Comparison of ENCODE assay signal across 8 cellular contexts in the genomic region with DNA sequence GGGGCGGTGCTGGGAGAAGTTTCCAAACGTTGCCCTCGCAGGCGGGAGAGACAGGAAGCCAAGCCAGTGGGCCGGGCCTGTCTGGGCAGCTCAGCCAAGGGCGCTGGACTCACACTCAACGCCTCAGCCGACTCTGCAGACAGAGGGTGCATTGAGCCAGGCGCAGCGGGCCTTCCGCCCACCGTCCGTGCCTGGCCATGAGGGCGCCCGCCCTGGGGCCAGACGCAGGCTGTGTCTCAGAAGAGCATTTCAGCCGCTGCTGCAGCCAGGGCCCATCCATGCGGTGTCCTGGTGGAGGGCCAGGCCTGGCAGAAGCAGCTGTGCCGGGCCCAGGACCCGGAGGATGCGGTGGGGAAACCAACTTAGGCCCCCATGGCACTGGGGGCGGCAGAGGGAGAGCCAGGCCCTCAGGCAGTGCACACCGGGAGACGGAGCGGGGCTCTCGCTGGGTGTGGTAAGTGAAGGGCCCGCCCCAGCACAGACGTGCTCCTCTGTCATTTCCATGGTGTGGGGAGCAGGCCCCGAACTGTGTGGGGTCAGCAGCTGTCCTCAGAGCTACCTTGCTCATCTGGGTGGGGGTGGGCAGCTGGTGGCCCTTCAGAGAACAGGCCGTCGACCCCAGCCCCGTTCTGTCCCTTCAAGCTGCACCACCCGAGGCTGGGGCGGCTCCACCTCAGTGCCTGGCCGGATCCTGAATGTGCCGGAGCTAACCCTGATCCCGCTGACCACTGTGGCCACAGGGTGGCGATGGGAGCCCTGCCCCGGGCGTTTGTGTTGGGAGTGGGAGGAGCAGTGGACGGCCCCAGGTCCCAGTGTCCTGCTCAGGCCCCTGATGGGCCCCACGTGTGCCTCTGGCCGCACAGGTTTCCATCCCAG. TPM values are rescaled to one million over a fixed set of nuclear protein-coding genes. Genes with fewer than 3 reads are reported as not detected.
DNase-seq lines count a peak whose midpoint lies in the region; ATAC-seq and TF ChIP-seq lines count a peak whose summit lies in the region.

No MANE protein-coding gene starts in this region.

- no peak overlapping the region for H2BK5ac ChIP-seq in IMR-90 (ENCODE audit: low read depth, low read length, poor library complexity, severe bottlenecking)

- H3K36me3 ChIP-seq in IMR-90 (ENCODE audit: control insufficient read depth, insufficient read depth, low read length), result peaks cover 74% of the 10 kb centered on the region
- H3K36me3 ChIP-seq in thyroid gland, result no peaks in the 10 kb centered on the region

- H2AK5ac ChIP-seq in IMR-90 (ENCODE audit: low read depth, low read length), result peak overlapping the region; percentile 50; the same call in 1 of the 2 replicates

- peak overlapping the region; percentile 65 for H2AK9ac ChIP-seq in IMR-90 (replicated peaks; ENCODE audit: low read depth, low read length, poor library complexity)

- H3K4me1 ChIP-seq in IMR-90 (ENCODE audit: control insufficient read depth, insufficient read depth, low read length) (peaks cover 8% of the 10 kb centered on the region; the same call in 1 of the 2 replicates), thyroid gland (peaks cover 4 to 31% of the 10 kb centered on the region in 2 donors)

- peak; percentile 28; the same call in 1 of the 2 replicates for TF ChIP-seq RAD21 in IMR-90 (IDR thresholded peaks at IDR 0.05; ENCODE audit: low read length)

- ATAC-seq in IMR-90 (ENCODE audit: low read depth), result peak; percentile 44
- no peak for ATAC-seq in HG02610 (IDR thresholded peaks at IDR 0.05; ENCODE audit: unreplicated experiment)

- H3K23ac ChIP-seq in IMR-90 (ENCODE audit: low read depth, low read length), result no peak overlapping the region

- in situ Hi-C loops in IMR-90 (cut with MboI; ENCODE audit: low sequenced_read_pairs), result no loop called here

- no peak overlapping the region for H3K4ac ChIP-seq in IMR-90 (ENCODE audit: low read depth, low read length)

- H3K9ac ChIP-seq in IMR-90 (ENCODE audit: low read depth, low read length), result no peak overlapping the region

- no peak overlapping the region for H2AFZ ChIP-seq in IMR-90 (replicated peaks; ENCODE audit: low read length, poor library complexity)

- H3K4me3 ChIP-seq in IMR-90 (ENCODE audit: insufficient read depth, low read depth, low read length) (no peak overlapping the region), thyroid gland (replicated peaks in 1 of 3) (no peak overlapping the region)

- intact Hi-C loops in IMR-90 (cut with micrococcal nuclease) (no loop called here), thyroid gland (cut with DNase I) (no loop called here)

- dilution Hi-C loops in IMR-90 (cut with HindIII; ENCODE audit: low sequenced_read_pairs, unreplicated experiment), result no loop called here

- no peak overlapping the region for H2BK120ac ChIP-seq in IMR-90 (ENCODE audit: low read depth, low read length)

- H3K27me3 ChIP-seq in IMR-90 (ENCODE audit: control insufficient read depth, insufficient read depth, low read length) (no peaks in the 10 kb centered on the region), layer of hippocampus (ENCODE audit: control insufficient read depth, insufficient read depth, low read length) (no peaks in the 10 kb centered on the region), thyroid gland (no peaks in the 10 kb centered on the region)

- peaks cover 16 to 53% of the 10 kb centered on the region in 2 experiments for H3K79me1 ChIP-seq in IMR-90 (ENCODE audit: low read depth in 1 of 2, low read length in 2 of 2)

- no peak overlapping the region for H4K91ac ChIP-seq in IMR-90 (ENCODE audit: insufficient read depth, low read depth, low read length)

- no peaks in the 10 kb centered on the region for H3K9me3 ChIP-seq in IMR-90 (ENCODE audit: control insufficient read depth, insufficient read depth, low read length)
- H3K9me3 ChIP-seq in thyroid gland, result no peaks in the 10 kb centered on the region

- no peak for DNase-seq in IMR-90
- DNase-seq in thyroid gland, result peak; percentile 65 to 74
- DNase-seq in NCI-H2171 (lab: John Stamatoyannopoulos, UW), result no peak
- DNase-seq in activated CD8-positive, alpha-beta memory T cell treated with anti-CD3 and anti-CD28 coated beads for 24 hours, result no peak
- no peak for DNase-seq in MV-4-11 (lab: John Stamatoyannopoulos, UW)

- H3K4me2 ChIP-seq in IMR-90 (ENCODE audit: low read depth, low read length), result no peak overlapping the region

- H2BK20ac ChIP-seq in IMR-90 (ENCODE audit: low read depth, low read length), result no peak overlapping the region

- POLR2A ChIA-PET in IMR-90 (lab: Charles Lee; ENCODE audit: unreplicated experiment), result no interaction called here

- TF ChIP-seq POLR2A in IMR-90 (IDR thresholded peaks at IDR 0.05; ENCODE audit: low read depth, low read length) (no peak), thyroid gland (IDR thresholded peaks at IDR 0.05) (no peak)

- BruUV-seq in IMR-90 (replicated peaks; lab: Mats Ljungman, UMichigan), result no TSS peak

- no peak overlapping the region for H3K14ac ChIP-seq in IMR-90 (replicated peaks; ENCODE audit: low read depth, low read length)

- peaks cover 58% of the 10 kb centered on the region for H4K20me1 ChIP-seq in IMR-90 (ENCODE audit: insufficient read depth, low read length)

- H4K8ac ChIP-seq in IMR-90 (ENCODE audit: low read depth in 2 of 2, low read length in 2 of 2), result no peak overlapping the region

- no peak overlapping the region for H3K56ac ChIP-seq in IMR-90 (ENCODE audit: extremely low read depth, insufficient read depth, low read length)

- H2BK15ac ChIP-seq in IMR-90 (ENCODE audit: low read depth, low read length), result no peak overlapping the region

- H3K9me1 ChIP-seq in IMR-90 (ENCODE audit: insufficient read depth, low read length), result peaks cover 4% of the 10 kb centered on the region; the same call in 1 of the 2 replicates

- CTCF ChIA-PET in IMR-90 (lab: Yijun Ruan, JAX), result no interaction called here

- WGBS in IMR-90 (ENCODE audit: extremely low coverage in 2 of 2, insufficient read length in 1 of 2), 2 experiments, result 71% methylated on average over 21 of the region's 43 CpGs; no CpG with 5 or more reads in 1 of the 2 experiments
- 52 to 65% methylated on average over 8 to 20 of the region's 43 CpGs for WGBS in thyroid gland, 2 donors

- no peak overlapping the region for H4K5ac ChIP-seq in IMR-90 (ENCODE audit: low read depth, low read length)

- peak; percentile 37 for TF ChIP-seq CTCF in IMR-90 (conservative IDR thresholded peaks at IDR 0.05; ENCODE audit: low read depth, low read length)
- peak in 4 of 6 experiments; percentile 20 to 50 (median 38) for TF ChIP-seq CTCF in thyroid gland (IDR thresholded peaks at IDR 0.05)

- H3K18ac ChIP-seq in IMR-90 (ENCODE audit: low read depth, low read length), result no peak overlapping the region

- H3K27ac ChIP-seq in IMR-90 (ENCODE audit: insufficient read depth, low read length) (no peak overlapping the region), cingulate gyrus (ENCODE audit: low read depth, low read length) (peak overlapping the region; percentile 92), layer of hippocampus (ENCODE audit: low read depth, low read length) (peak overlapping the region; percentile 86), thyroid gland (no peak overlapping the region)

TF ChIP-seq in IMR-90, 13 proteins besides CTCF, POLR2A, EP300 and RAD21:
- peak; percentile 31; the same call in 1 of the 2 replicates for TF ChIP-seq SMC3 (IDR thresholded peaks at IDR 0.05; ENCODE audit: low read depth, low read length)
- no peak for TF ChIP-seq FOS (IDR thresholded peaks at IDR 0.05; ENCODE audit: low read depth, low read length)

RNA-seq across cellular contexts. Expression of gene DNLZ, which starts 18.0 kb away (rescaled TPM):
- total RNA-seq in IMR-90 (2012; rRNA removed) (2.0 and 6.1 TPM in 2 replicates), thyroid gland (10 to 100 TPM; 16.2 to 58.4 (median 23.1) TPM)
- 11.4 and 20.3 TPM in 2 replicates for polyA plus RNA-seq in IMR-90 (2012; rRNA removed)
- 19.7 and 40.1 TPM in 2 replicates for polyA plus RNA-seq in IMR-90 (2012; cell fraction: cytosol; rRNA removed)
- 8.7 and 31.6 TPM in 2 replicates for polyA plus RNA-seq in IMR-90 (2012; cell fraction: nucleus; rRNA removed; ENCODE audit: low replicate concordance)

RNA-seq across cellular contexts. Expression of gene GPSM1, which starts 18.2 kb away (rescaled TPM):
- total RNA-seq in IMR-90 (2012; rRNA removed), result 28.7 and 29.7 TPM in 2 replicates
- polyA plus RNA-seq in IMR-90 (2012; rRNA removed), result 71.2 and 91.4 TPM in 2 replicates
- 45.5 and 87.8 TPM in 2 replicates for polyA plus RNA-seq in IMR-90 (2012; cell fraction: cytosol; rRNA removed)
- 297 and 693 TPM in 2 replicates for polyA plus RNA-seq in IMR-90 (2012; cell fraction: nucleus; rRNA removed; ENCODE audit: low replicate concordance)
- 10 to 100 TPM in 3 of 4 donors, 1 to 10 TPM in 1; 5.9 to 18.1 (median 12.2) TPM for total RNA-seq in thyroid gland

RNA-seq across cellular contexts. Expression of gene CARD9, which starts 27.9 kb away (rescaled TPM):
- 0.36 and 1.1 TPM in 2 replicates for total RNA-seq in IMR-90 (2012; rRNA removed)
- polyA plus RNA-seq in IMR-90 (2012; rRNA removed), result 1.5 and 1.9 TPM in 2 replicates
- 0.47 and 1.0 TPM in 2 replicates for polyA plus RNA-seq in IMR-90 (2012; cell fraction: cytosol; rRNA removed)
- 9.8 and 17.9 TPM in 2 replicates for polyA plus RNA-seq in IMR-90 (2012; cell fraction: nucleus; rRNA removed; ENCODE audit: low replicate concordance)
- 1 to 10 TPM in 1 of 4 donors, under 1 TPM in 3; 0.27 to 1.5 (median 0.74) TPM for total RNA-seq in thyroid gland

RNA-seq across cellular contexts. Expression of gene CCDC187, which starts 41.6 kb away (rescaled TPM):
- total RNA-seq in IMR-90 (2012; rRNA removed), result not detected in 2 replicates
- not detected in 2 replicates for polyA plus RNA-seq in IMR-90 (2012; rRNA removed)
- polyA plus RNA-seq in IMR-90 (2012; cell fraction: cytosol; rRNA removed), result not detected in 2 replicates
- not detected in 2 replicates for polyA plus RNA-seq in IMR-90 (2012; cell fraction: nucleus; rRNA removed; ENCODE audit: low replicate concordance)
- total RNA-seq in thyroid gland, result 1 to 10 TPM; 5.2 to 9.1 (median 6.2) TPM

RNA-seq across cellular contexts. Expression of gene SNAPC4, which starts 54.5 kb away (rescaled TPM):
- total RNA-seq in IMR-90 (2012; rRNA removed) (2.5 and 3.1 TPM in 2 replicates), thyroid gland (1 to 10 TPM; 7.0 to 8.0 (median 7.5) TPM)
- 6.5 and 7.6 TPM in 2 replicates for polyA plus RNA-seq in IMR-90 (2012; rRNA removed)
- polyA plus RNA-seq in IMR-90 (2012; cell fraction: cytosol; rRNA removed), result 3.2 and 3.7 TPM in 2 replicates
- polyA plus RNA-seq in IMR-90 (2012; cell fraction: nucleus; rRNA removed; ENCODE audit: low replicate concordance), result 42.0 and 62.6 TPM in 2 replicates

Comparison
In these comparisons a context has a peak if more than half of its experiments do, and no peak if none do; other contexts are left out.
1. DNase-seq: peak in thyroid gland (2 of 2); none in IMR-90 (single experiment), NCI-H2171 (single experiment), activated CD8-positive, alpha-beta memory T cell treated with anti-CD3 and anti-CD28 coated beads for 24 hours (single experiment) and MV-4-11 (single experiment).
2. H3K27ac ChIP-seq: peak in cingulate gyrus (single experiment) and layer of hippocampus (single experiment); none in IMR-90 (single experiment) and thyroid gland (0 of 3).